Comparison of ENCODE assay signal across 24 cellular contexts in the genomic region with DNA sequence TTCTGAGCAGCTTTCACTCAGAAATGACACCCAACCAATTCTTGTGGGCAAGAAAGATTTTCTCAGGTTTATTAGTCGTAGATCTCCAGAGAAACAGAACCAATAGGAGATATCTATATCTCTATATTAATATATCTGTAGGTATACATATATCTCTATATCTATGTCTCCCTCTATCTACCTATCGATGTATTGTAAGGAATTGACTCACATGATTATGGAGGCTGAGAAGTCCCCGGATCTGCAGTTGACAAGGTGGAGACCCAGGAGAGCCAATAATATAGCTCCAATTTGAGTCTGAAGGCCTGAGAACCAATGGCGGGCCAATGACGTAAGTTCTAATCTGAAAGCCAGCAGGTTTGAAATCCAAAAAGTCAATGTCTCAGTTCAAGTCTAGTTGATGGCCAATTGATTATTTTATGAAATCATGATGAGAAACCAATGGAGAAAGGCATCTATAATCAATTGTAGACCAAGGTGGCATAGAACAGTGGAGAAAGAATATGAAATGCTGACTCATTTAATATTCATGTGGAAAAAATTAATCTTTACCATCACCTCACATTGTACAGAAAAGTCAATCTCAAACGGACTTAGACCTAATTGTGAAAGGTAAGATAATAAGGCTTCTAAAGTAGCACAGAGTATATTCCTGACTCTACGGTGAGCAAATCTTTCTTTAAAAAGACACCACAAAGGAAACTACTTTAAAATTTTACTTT.
"Had no signal": no experiment of that assay in that cellular context is flagged by ENCODE, and none has a peak within 500 bp of the region (broad histone marks: within the 10 kb centered on the region; RNA-seq: fewer than 3 reads in every experiment).

No MANE protein-coding gene starts in this region.

- H3K36me3 Mint-ChIP-seq: natural killer cell treated with Interleukin-12 subunit alpha and Interleukin-12 subunit beta and Interleukin-15 and Interleukin-18, amount 100 ng/mL, for 72 hours; stimulated activated naive B cell treated with anti-CD40 and anti-IgM and Interleukin-4, amounts not matched to agents 10 μg/mL and 1 μg/mL and 100 μg/mL, for 72 hours had no signal

- H3K4me3 Mint-ChIP-seq: activated CD4-positive, alpha-beta T cell treated with anti-CD3 and anti-CD28 coated beads, Interleukin-2, amount 10 ng/mL, durations not matched to agents 7 days and 5 days; activated CD8-positive, alpha-beta T cell treated with anti-CD3 and anti-CD28 coated beads for 36 hours; activated T-cell treated with anti-CD3 and anti-CD28 coated beads, Interleukin-2, amount 50 U/mL, for 4 hours; central memory CD8-positive, alpha-beta T cell; natural killer cell treated with Interleukin-12 subunit alpha and Interleukin-12 subunit beta and Interleukin-15 and Interleukin-18, amount 100 ng/mL, for 72 hours; stimulated activated naive B cell treated with anti-CD40 and anti-IgM and Interleukin-4, amounts not matched to agents 10 μg/mL and 1 μg/mL and 100 μg/mL, for 72 hours had no signal

- ATAC-seq: activated CD8-positive, alpha-beta T cell treated with anti-CD3 and anti-CD28 coated beads for 36 hours; activated naive CD4-positive, alpha-beta T cell treated with anti-CD3 and anti-CD28 coated beads, Interleukin-2, amount 50 U/mL, for 72 hours; activated T-cell treated with anti-CD3 and anti-CD28 coated beads, Interleukin-2, amount 50 U/mL, for 4 hours; heart right ventricle; mucosa of descending colon; natural killer cell treated with Interleukin-12 subunit alpha and Interleukin-12 subunit beta and Interleukin-15 and Interleukin-18, amount 100 ng/mL, for 72 hours; stimulated activated naive B cell treated with anti-CD40 and anti-IgM and Interleukin-4, amounts not matched to agents 10 μg/mL and 1 μg/mL and 100 μg/mL, for 72 hours had no signal

- H3K9me3 Mint-ChIP-seq: activated CD4-positive, alpha-beta T cell treated with anti-CD3 and anti-CD28 coated beads, Interleukin-2, amount 10 ng/mL, durations not matched to agents 7 days and 5 days; activated naive CD4-positive, alpha-beta T cell treated with anti-CD3 and anti-CD28 coated beads, Interleukin-2, amount 50 U/mL, for 72 hours; activated T-helper 2 cell treated with anti-CD3 and anti-CD28 coated beads, Interferon-gamma antibody, Interleukin-2, Interleukin-4, amounts not matched to agents 10 μg/mL and 5 μg/mL and 100 μg/mL, durations not matched to agents 14 hours and 24 hours and 36 hours; central memory CD8-positive, alpha-beta T cell; natural killer cell treated with Interleukin-12 subunit alpha and Interleukin-12 subunit beta and Interleukin-15 and Interleukin-18, amount 100 ng/mL, for 72 hours had no signal

- H3K4me1 ChIP-seq: esophagus squamous epithelium, heart right ventricle, left ventricle myocardium inferior, right atrium auricular region, stomach, thyroid gland, upper lobe of left lung had no signal

- H3K27ac ChIP-seq: epithelial cell of prostate, esophagus squamous epithelium, heart right ventricle, left ventricle myocardium inferior, right atrium auricular region, stomach, thyroid gland, upper lobe of left lung had no signal

- DNase-seq: activated CD4-positive, alpha-beta T cell treated with anti-CD3 and anti-CD28 coated beads, Interleukin-2, amount 10 ng/mL, durations not matched to agents 7 days and 5 days; activated CD4-positive, CD25-positive, alpha-beta regulatory T cell treated with anti-CD3 and anti-CD28 coated beads, Interleukin-2, amount 50 U/mL, for 72 hours; activated CD8-positive, alpha-beta T cell treated with anti-CD3 and anti-CD28 coated beads for 36 hours; activated naive CD4-positive, alpha-beta T cell; activated T-cell treated with anti-CD3 and anti-CD28 coated beads, Interleukin-2, amount 50 U/mL, for 4 hours; anterior cingulate cortex; effector CD8-positive, alpha-beta T cell; esophagus squamous epithelium; foreskin melanocyte; heart right ventricle; left ventricle myocardium inferior; mucosa of descending colon; stimulated activated CD4-positive, alpha-beta T cell treated with anti-CD3 and anti-CD28 coated beads, Interleukin-15, amount 100 ng/mL, for 24 hours; stimulated activated CD4-positive, alpha-beta T cell treated with anti-CD3 and anti-CD28 coated beads, Interleukin-2, amount 100 ng/mL, for 24 hours; stimulated activated naive B cell treated with anti-CD40 and anti-IgM and Interleukin-4, amounts not matched to agents 10 μg/mL and 1 μg/mL and 100 μg/mL, for 72 hours; stomach; thyroid gland; upper lobe of left lung had no signal

- H3K9me3 ChIP-seq: thyroid gland had no signal

- H3K27me3 ChIP-seq: right atrium auricular region, thyroid gland, upper lobe of left lung had no signal

- H3K4me3 ChIP-seq: esophagus squamous epithelium, heart right ventricle, left ventricle myocardium inferior, mucosa of descending colon, right atrium auricular region, stomach, thyroid gland, upper lobe of left lung had no signal

- H3K36me3 ChIP-seq: esophagus squamous epithelium, heart right ventricle, left ventricle myocardium inferior, right atrium auricular region, stomach, thyroid gland, upper lobe of left lung had no signal

- H3K4me1 Mint-ChIP-seq: activated CD4-positive, alpha-beta T cell treated with anti-CD3 and anti-CD28 coated beads, Interleukin-2, amount 10 ng/mL, durations not matched to agents 7 days and 5 days; central memory CD8-positive, alpha-beta T cell; stimulated activated naive B cell treated with anti-CD40 and anti-IgM and Interleukin-4, amounts not matched to agents 10 μg/mL and 1 μg/mL and 100 μg/mL, for 72 hours had no signal

- H3K27ac Mint-ChIP-seq: activated CD4-positive, alpha-beta T cell treated with anti-CD3 and anti-CD28 coated beads, Interleukin-2, amount 10 ng/mL, durations not matched to agents 7 days and 5 days; activated CD8-positive, alpha-beta T cell treated with anti-CD3 and anti-CD28 coated beads for 36 hours; activated naive CD4-positive, alpha-beta T cell treated with anti-CD3 and anti-CD28 coated beads, Interleukin-2, amount 50 U/mL, for 72 hours; activated T-helper 2 cell treated with anti-CD3 and anti-CD28 coated beads, Interferon-gamma antibody, Interleukin-2, Interleukin-4, amounts not matched to agents 10 μg/mL and 5 μg/mL and 100 μg/mL, durations not matched to agents 14 hours and 24 hours and 36 hours; natural killer cell treated with Interleukin-12 subunit alpha and Interleukin-12 subunit beta and Interleukin-15 and Interleukin-18, amount 100 ng/mL, for 72 hours; stimulated activated naive B cell treated with anti-CD40 and anti-IgM and Interleukin-4, amounts not matched to agents 10 μg/mL and 1 μg/mL and 100 μg/mL, for 72 hours had no signal
